In genomic region chr6:113662688-113663333, GRCh38 we compare ENCODE assay signal across 14 cellular contexts.
A peak's percentile ranks its signal among the peaks of the same experiment; 100 is the strongest.
DNase-seq lines count a peak whose midpoint lies in the region; ATAC-seq and TF ChIP-seq lines count a peak whose summit lies in the region.
"Had no signal": no experiment of that assay in that cellular context is flagged by ENCODE, and none has a peak within 500 bp of the region (broad histone marks: within the 10 kb centered on the region; RNA-seq: fewer than 3 reads in every experiment).

No MANE protein-coding gene starts in this region.

- peak; percentile 68 for ATAC-seq in HG03439 (IDR thresholded peaks at IDR 0.05; ENCODE audit: unreplicated experiment)
- peak; percentile 95 to 97 for ATAC-seq in stimulated activated naive B cell treated with anti-CD40 and anti-IgM and Interleukin-4, amounts not matched to agents 10 μg/mL and 1 μg/mL and 100 μg/mL, for 72 hours (replicated peaks)
- ATAC-seq in activated CD4-positive, CD25-positive, alpha-beta regulatory T cell treated with anti-CD3 and anti-CD28 coated beads, Interleukin-2, amount 50 U/mL, for 24 hours = no peak
- ATAC-seq: activated naive CD4-positive, alpha-beta T cell treated with anti-CD3 and anti-CD28 coated beads, Interleukin-2, amount 50 U/mL, for 72 hours; heart left ventricle had no signal

- peaks cover 11 to 18% of the 10 kb centered on the region in 2 donors for H3K4me1 Mint-ChIP-seq in stimulated activated naive B cell treated with anti-CD40 and anti-IgM and Interleukin-4, amounts not matched to agents 10 μg/mL and 1 μg/mL and 100 μg/mL, for 72 hours

- H3K36me3 Mint-ChIP-seq in stimulated activated naive B cell treated with anti-CD40 and anti-IgM and Interleukin-4, amounts not matched to agents 10 μg/mL and 1 μg/mL and 100 μg/mL, for 72 hours = no peaks in the 10 kb centered on the region
- H3K36me3 Mint-ChIP-seq: activated naive CD4-positive, alpha-beta T cell treated with anti-CD3 and anti-CD28 coated beads, Interleukin-2, amount 50 U/mL, for 72 hours had no signal

- CTCF ChIA-PET in HEK293 (lab: Yijun Ruan, JAX) = interaction anchor here (0.6 kb wide), 1 partner anchor 51 kb away, joined by 3 read pairs; no protein-coding TSS in a partner anchor

- no peak for TF ChIP-seq CTCF in HEK293 (tag by site-specific recombination; IDR thresholded peaks at IDR 0.05)

- H3K9me3 ChIP-seq in HEK293 (ENCODE audit: control insufficient read depth, insufficient read depth, low read depth, low read length) = no peaks in the 10 kb centered on the region
- H3K9me3 ChIP-seq: heart left ventricle, SJCRH30 had no signal

- no peak overlapping the region for H3K4me3 ChIP-seq in HEK293 (ENCODE audit: low read depth, low read length)
- H3K4me3 ChIP-seq: dorsolateral prefrontal cortex, heart left ventricle, SJCRH30 had no signal

- H3K27ac ChIP-seq in HEK293 (ENCODE audit: extremely low read depth, low read depth, low read length) = no peak overlapping the region
- H3K27ac ChIP-seq: dorsolateral prefrontal cortex, heart left ventricle, KMS-11, SJCRH30 had no signal

- peak; percentile 7 for DNase-seq in GM19238 (ENCODE audit: insufficient read length, low spot score)
- DNase-seq in stimulated activated naive B cell treated with anti-CD40 and anti-IgM and Interleukin-4, amounts not matched to agents 10 μg/mL and 1 μg/mL and 100 μg/mL, for 72 hours = no peak
- DNase-seq in superior temporal gyrus (ENCODE audit: extremely low spot score) = no peak
- DNase-seq in KG1 (lab: John Stamatoyannopoulos, UW) = no peak
- DNase-seq: activated CD4-positive, alpha-beta T cell treated with anti-CD3 and anti-CD28 coated beads for 4 hours; dorsolateral prefrontal cortex; heart left ventricle; NCI-H446; SJCRH30 had no signal

- H3K27ac Mint-ChIP-seq in stimulated activated naive B cell treated with anti-CD40 and anti-IgM and Interleukin-4, amounts not matched to agents 10 μg/mL and 1 μg/mL and 100 μg/mL, for 72 hours = no peak overlapping the region
- H3K27ac Mint-ChIP-seq: activated naive CD4-positive, alpha-beta T cell treated with anti-CD3 and anti-CD28 coated beads, Interleukin-2, amount 50 U/mL, for 72 hours had no signal

- H3K27me3 Mint-ChIP-seq in stimulated activated naive B cell treated with anti-CD40 and anti-IgM and Interleukin-4, amounts not matched to agents 10 μg/mL and 1 μg/mL and 100 μg/mL, for 72 hours = no peaks in the 10 kb centered on the region

- no peaks in the 10 kb centered on the region for H3K4me1 ChIP-seq in HEK293 (ENCODE audit: control insufficient read depth, insufficient read depth, low read length)
- H3K4me1 ChIP-seq: SJCRH30 had no signal

- no peaks in the 10 kb centered on the region for H3K9me3 Mint-ChIP-seq in stimulated activated naive B cell treated with anti-CD40 and anti-IgM and Interleukin-4, amounts not matched to agents 10 μg/mL and 1 μg/mL and 100 μg/mL, for 72 hours
- H3K9me3 Mint-ChIP-seq: activated naive CD4-positive, alpha-beta T cell treated with anti-CD3 and anti-CD28 coated beads, Interleukin-2, amount 50 U/mL, for 72 hours had no signal

- no peaks in the 10 kb centered on the region for H3K36me3 ChIP-seq in HEK293 (ENCODE audit: control insufficient read depth in 2 of 2, insufficient read depth in 1 of 2, low read length in 2 of 2)
- H3K36me3 ChIP-seq: heart left ventricle, SJCRH30 had no signal

- POLR2A ChIA-PET in HEK293 (lab: Yijun Ruan, JAX) = interaction anchor here (0.5 kb wide), 1 partner anchor 32 kb away, joined by 3 read pairs; no protein-coding TSS in a partner anchor

- peak overlapping the region; percentile 17 to 39 for H3K4me3 Mint-ChIP-seq in stimulated activated naive B cell treated with anti-CD40 and anti-IgM and Interleukin-4, amounts not matched to agents 10 μg/mL and 1 μg/mL and 100 μg/mL, for 72 hours

TF ChIP-seq in HEK293, 187 proteins besides CTCF, POLR2A, EP300 and RAD21:
- TF ChIP-seq ZNF211 (tag by site-specific recombination; IDR thresholded peaks at IDR 0.05; ENCODE audit: low read depth) (no peak), TCF7L2 (IDR thresholded peaks at IDR 0.05; ENCODE audit: borderline replicate concordance, low read depth, low read length) (peak; percentile 55; the same call in 1 of the 2 replicates)

Comparison
In these comparisons a context has a peak if more than half of its experiments do, and no peak if none do; other contexts are left out.
1. ATAC-seq: peak in HG03439 (single experiment) and stimulated activated naive B cell treated with anti-CD40 and anti-IgM and Interleukin-4, amounts not matched to agents 10 μg/mL and 1 μg/mL and 100 μg/mL, for 72 hours (2 of 2); none in activated CD4-positive, CD25-positive, alpha-beta regulatory T cell treated with anti-CD3 and anti-CD28 coated beads, Interleukin-2, amount 50 U/mL, for 24 hours (0 of 2).